Comparison of ENCODE assay signal across 8 cellular contexts in genomic region chr18:37254256-37254880, GRCh38.
DNase-seq lines count a peak whose midpoint lies in the region; ATAC-seq and TF ChIP-seq lines count a peak whose summit lies in the region.

No MANE protein-coding gene starts in this region.

- WGBS in testis, 2 donors = 15 to 35% methylated on average over 7 to 29 of the region's 49 CpGs

- H3K4me1 ChIP-seq in testis = no peaks in the 10 kb centered on the region

- no peaks in the 10 kb centered on the region for H3K36me3 ChIP-seq in testis (ENCODE audit: low read depth, missing control alignments)

- H3K9me3 ChIP-seq in testis = no peaks in the 10 kb centered on the region

- no peaks in the 10 kb centered on the region for H3K27me3 ChIP-seq in testis

- DNase-seq in NCI-H345 (lab: John Stamatoyannopoulos, UW) (peak; percentile 64), NCI-H345 treated with DMSO at 0.1 percent for 48 hours (lab: John Stamatoyannopoulos, UW; ENCODE audit: unreplicated experiment) (no peak), left lobe of liver (ENCODE audit: low spot score) (no peak), testis (peak; percentile 54), GM19240 (ENCODE audit: insufficient read length, low spot score) (no peak), OCI-M1 (lab: John Stamatoyannopoulos, UW) (no peak)

- H3K27ac ChIP-seq in angular gyrus (ENCODE audit: low read depth, low read length) = peak overlapping the region; percentile 59
- no peak overlapping the region for H3K27ac ChIP-seq in testis

- intact Hi-C loops in testis (cut with DNase I; ENCODE audit: low total_unique reads) = no loop called here

- H3K4me3 ChIP-seq in testis = peak overlapping the region; percentile 51 to 54

- no peak for TF ChIP-seq POLR2A in testis (IDR thresholded peaks at IDR 0.05)

- no peak for TF ChIP-seq CTCF in testis (IDR thresholded peaks at IDR 0.05)

- ATAC-seq in left lobe of liver (peak; percentile 43), GM18519 (IDR thresholded peaks at IDR 0.05; ENCODE audit: low FRiP score, unreplicated experiment) (no peak)

Comparison
In these comparisons a context has a peak if more than half of its experiments do, and no peak if none do; other contexts are left out.
1. DNase-seq: peak in NCI-H345 (single experiment) and testis (single experiment); none in NCI-H345 treated with DMSO at 0.1 percent for 48 hours (single experiment), left lobe of liver (single experiment), GM19240 (single experiment) and OCI-M1 (single experiment).